ENCODE assay signal across 8 cellular contexts in the genomic region with DNA sequence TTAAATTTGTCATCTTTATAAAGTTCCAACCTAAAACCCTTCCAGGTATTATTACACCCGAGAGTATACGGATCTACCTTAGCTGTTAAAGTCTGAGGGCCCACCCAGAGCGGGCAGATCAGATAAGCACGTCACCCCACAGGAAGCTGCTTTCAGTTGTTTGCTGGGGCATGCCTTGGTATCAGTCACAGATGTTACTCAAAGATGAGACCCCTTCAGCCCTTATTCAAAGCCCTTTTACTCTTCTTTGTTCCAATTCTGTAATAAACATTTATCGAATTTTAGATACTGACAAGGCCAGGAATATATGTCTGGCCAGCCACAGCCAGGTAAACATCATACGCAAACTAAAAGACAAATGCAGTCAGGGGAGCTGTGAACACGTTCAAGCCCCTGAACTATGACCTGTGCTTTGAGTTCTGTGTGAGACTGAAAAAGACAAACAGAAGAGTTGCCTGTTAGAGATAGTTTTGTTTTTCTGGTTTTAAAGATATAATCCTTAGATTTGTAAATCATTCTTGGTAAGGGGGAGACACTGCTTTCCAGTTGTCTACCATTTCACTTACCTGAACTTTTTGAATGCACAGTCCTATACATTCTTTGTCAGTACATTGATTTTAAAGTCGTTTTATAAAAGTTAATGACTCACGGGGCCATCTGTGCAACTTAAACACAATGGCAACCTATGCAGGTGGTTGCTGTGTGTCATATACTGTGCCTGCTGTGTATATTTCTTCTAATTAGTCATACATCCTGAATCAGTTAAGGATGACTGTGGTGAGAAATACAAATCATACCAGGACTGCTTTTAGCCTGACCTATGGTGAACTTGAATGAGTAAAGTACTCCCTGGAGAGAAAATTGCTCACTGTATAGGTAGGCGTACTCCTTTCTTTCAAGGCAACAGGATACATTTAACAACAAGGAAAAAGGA.
DNase-seq lines count a peak whose midpoint lies in the region; ATAC-seq, FAIRE-seq and TF ChIP-seq lines count a peak whose summit lies in the region.

No MANE protein-coding gene starts in this region.

- H3K9me3 Mint-ChIP-seq in stimulated activated memory B cell treated with anti-CD40 and anti-IgM and Interleukin-4, amounts not matched to agents 10 μg/mL and 1 μg/mL and 100 μg/mL, for 72 hours, result peaks cover 4% of the 10 kb centered on the region

- 77 to 84% (median 79%) methylated on average over 10 of the region's 10 CpGs for WGBS in ovary, 3 donors

- H3K4me3 ChIP-seq in epithelial cell of esophagus (ENCODE audit: low read length) (no peak overlapping the region), ovary (no peak overlapping the region)

- no peaks in the 10 kb centered on the region for H3K4me1 Mint-ChIP-seq in stimulated activated memory B cell treated with anti-CD40 and anti-IgM and Interleukin-4, amounts not matched to agents 10 μg/mL and 1 μg/mL and 100 μg/mL, for 72 hours

- no peak overlapping the region for H3K4me3 Mint-ChIP-seq in stimulated activated memory B cell treated with anti-CD40 and anti-IgM and Interleukin-4, amounts not matched to agents 10 μg/mL and 1 μg/mL and 100 μg/mL, for 72 hours

- no peak for TF ChIP-seq EP300 in ovary (IDR thresholded peaks at IDR 0.05)

- DNase-seq in ACHN, result peak; percentile 88
- peak; percentile 98 for DNase-seq in RCC 7860 (ENCODE audit: low spot score)
- DNase-seq in epithelial cell of esophagus (ENCODE audit: low read depth), result peak; percentile 97
- DNase-seq in posterior vena cava (ENCODE audit: low spot score), result no peak
- DNase-seq in ovary, result no peak

- FAIRE-seq in RCC 7860 (lab: Jason Lieb, UNC), result peak; percentile 98

- no peaks in the 10 kb centered on the region for H3K36me3 ChIP-seq in ovary

- intact Hi-C loops in posterior vena cava (cut with DNase I) (no loop called here), ovary (cut with DNase I) (no loop called here)

- H3K36me3 Mint-ChIP-seq in stimulated activated memory B cell treated with anti-CD40 and anti-IgM and Interleukin-4, amounts not matched to agents 10 μg/mL and 1 μg/mL and 100 μg/mL, for 72 hours, result no peaks in the 10 kb centered on the region

- peaks cover 12% of the 10 kb centered on the region for H3K27me3 Mint-ChIP-seq in stimulated activated memory B cell treated with anti-CD40 and anti-IgM and Interleukin-4, amounts not matched to agents 10 μg/mL and 1 μg/mL and 100 μg/mL, for 72 hours

- H3K27me3 ChIP-seq in ovary, result no peaks in the 10 kb centered on the region

- H3K27ac Mint-ChIP-seq in stimulated activated memory B cell treated with anti-CD40 and anti-IgM and Interleukin-4, amounts not matched to agents 10 μg/mL and 1 μg/mL and 100 μg/mL, for 72 hours, result no peak overlapping the region

- TF ChIP-seq CTCF in epithelial cell of esophagus (IDR thresholded peaks at IDR 0.05; ENCODE audit: insufficient read depth, low read depth, low read length, missing control alignments) (no peak), ovary (IDR thresholded peaks at IDR 0.05) (no peak)

- H3K9me3 ChIP-seq in ovary, result no peaks in the 10 kb centered on the region

- H3K4me1 ChIP-seq in ovary (ENCODE audit: insufficient read depth), result no peaks in the 10 kb centered on the region

- H3K27ac ChIP-seq in ovary, result no peak overlapping the region

- in situ Hi-C loops in ACHN (cut with HindIII; ENCODE audit: low pct_ligation_motif_present, low pct_unique_long_range_greater_than_20kb, low sequenced_read_pairs), result no loop called here

- ATAC-seq in GM18858 (IDR thresholded peaks at IDR 0.05; ENCODE audit: unreplicated experiment) (peak; percentile 98), HG02973 (IDR thresholded peaks at IDR 0.05; ENCODE audit: unreplicated experiment) (peak; percentile 94)
- ATAC-seq in stimulated activated memory B cell treated with anti-CD40 and anti-IgM and Interleukin-4, amounts not matched to agents 10 μg/mL and 1 μg/mL and 100 μg/mL, for 72 hours, result peak; percentile 68

- TF ChIP-seq POLR2A in ovary (IDR thresholded peaks at IDR 0.05), result no peak

Comparison
In these comparisons a context has a peak if more than half of its experiments do, and no peak if none do; other contexts are left out.
1. DNase-seq: peak in ACHN (single experiment), RCC 7860 (single experiment) and epithelial cell of esophagus (single experiment); none in posterior vena cava (single experiment) and ovary (0 of 5).
2. Peak in every context shown above with its lines, with median percentiles within 50 percentile points of each other: ATAC-seq.